ENCODE assay signal across 27 cellular contexts in the genomic region with DNA sequence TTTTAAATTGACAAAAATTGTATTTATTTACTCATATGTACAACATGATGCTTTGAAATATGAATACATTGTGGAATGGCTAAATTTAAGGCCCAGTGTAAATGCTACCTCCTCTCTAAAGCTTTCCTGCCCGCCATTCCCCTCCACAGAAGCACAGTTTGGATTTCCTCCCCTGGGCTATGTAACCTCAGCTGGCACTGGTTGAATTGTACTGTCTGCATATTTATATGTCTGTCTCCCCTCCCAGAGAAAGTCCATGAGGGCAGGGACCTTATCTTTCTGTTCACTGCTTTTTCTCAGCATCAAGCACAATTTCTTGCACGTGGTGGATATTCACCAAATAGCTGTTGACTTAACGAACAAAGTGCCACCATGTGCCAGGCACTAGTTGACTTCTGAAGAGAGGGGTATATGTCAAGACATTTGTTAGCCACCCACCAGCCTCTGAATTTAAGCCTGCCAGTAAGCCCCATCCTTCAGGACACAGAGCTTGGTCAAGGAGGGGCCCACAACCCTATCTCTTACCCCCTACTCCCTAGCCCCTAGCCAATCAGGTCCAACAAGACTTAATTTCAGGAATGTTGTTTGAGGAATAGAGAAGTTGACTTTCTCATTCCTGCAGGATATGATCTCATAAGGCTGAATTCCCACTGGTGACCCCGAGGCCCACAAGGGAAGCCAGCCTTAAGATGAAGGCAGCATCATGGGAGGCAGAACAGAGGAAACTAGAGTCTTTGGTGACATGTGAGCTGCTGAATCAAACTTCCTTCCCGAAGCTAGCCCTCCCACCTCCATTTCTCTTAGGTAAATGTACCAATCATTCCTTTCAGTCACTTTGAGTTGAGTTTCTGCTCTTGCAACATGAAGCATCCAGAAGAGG. TPM values are rescaled to one million over a fixed set of nuclear protein-coding genes. Genes with fewer than 3 reads are reported as not detected.
"Had no signal": no experiment of that assay in that cellular context is flagged by ENCODE, and none has a peak within 500 bp of the region (broad histone marks: within the 10 kb centered on the region; RNA-seq: fewer than 3 reads in every experiment).

No MANE protein-coding gene starts in this region.

- H3K4me1 ChIP-seq: suprapubic skin had no signal

- H3K4me1 Mint-ChIP-seq: activated T-helper 17 cell treated with anti-CD3 and anti-CD28 coated beads, Interleukin-2, amount 50 U/mL, for 72 hours had no signal

- H3K27me3 Mint-ChIP-seq: activated CD4-positive, alpha-beta memory T cell treated with anti-CD3 and anti-CD28 coated beads for 36 hours; stimulated activated naive CD8-positive, alpha-beta T cell treated with anti-CD3 and anti-CD28 coated beads, Interleukin-15, amount 100 ng/mL, for 72 hours had no signal

- H3K36me3 ChIP-seq: lower lobe of right lung, suprapubic skin, transverse colon, vagina had no signal

- H3K27me3 ChIP-seq: suprapubic skin, transverse colon, vagina had no signal

- H3K4me3 Mint-ChIP-seq: activated CD4-positive, alpha-beta memory T cell treated with anti-CD3 and anti-CD28 coated beads for 36 hours; activated CD8-positive, alpha-beta memory T cell treated with anti-CD3 and anti-CD28 coated beads, Interleukin-2, amount 10 ng/mL, durations not matched to agents 7 days and 5 days; activated naive CD4-positive, alpha-beta T cell treated with anti-CD3 and anti-CD28 coated beads for 36 hours; activated naive CD8-positive, alpha-beta T cell treated with anti-CD3 and anti-CD28 coated beads, Interleukin-2, amount 50 U/mL, for 24 hours; activated T-helper 17 cell treated with anti-CD3 and anti-CD28 coated beads, Interleukin-2, amount 50 U/mL, for 72 hours; stimulated activated naive CD8-positive, alpha-beta T cell treated with anti-CD3 and anti-CD28 coated beads, Interleukin-15, amount 100 ng/mL, for 72 hours; T-helper 2 cell treated with Interferon-gamma antibody and Interleukin-4, amounts not matched to agents 5 μg/mL and 100 μg/mL, for 36 hours; WTC11 had no signal

- DNase-seq: activated CD4-positive, alpha-beta memory T cell treated with anti-CD3 and anti-CD28 coated beads for 36 hours; activated CD4-positive, alpha-beta T cell treated with anti-CD3 and anti-CD28 coated beads for 4 hours; activated CD8-positive, alpha-beta memory T cell treated with anti-CD3 and anti-CD28 coated beads, Interleukin-2, amount 10 ng/mL, durations not matched to agents 7 days and 5 days; activated naive CD4-positive, alpha-beta T cell treated with anti-CD3 and anti-CD28 coated beads for 36 hours; activated naive CD8-positive, alpha-beta T cell treated with anti-CD3 and anti-CD28 coated beads, Interleukin-2, amount 50 U/mL, for 24 hours; activated T-cell treated with anti-CD3 and anti-CD28 coated beads, Interleukin-2, amount 50 U/mL, for 1 hour; aorta; foreskin keratinocyte; glutamatergic neuron; lower lobe of right lung; right cardiac atrium; stimulated activated CD4-positive, alpha-beta T cell treated with anti-CD3 and anti-CD28 coated beads, Interleukin-15, amount 100 ng/mL, for 24 hours; stimulated activated CD4-positive, alpha-beta T cell treated with anti-CD3 and anti-CD28 coated beads, Interleukin-2, amount 100 ng/mL, for 48 hours; stimulated activated naive CD8-positive, alpha-beta T cell treated with anti-CD3 and anti-CD28 coated beads, Interleukin-15, amount 100 ng/mL, for 72 hours; transverse colon had no signal

- H3K36me3 Mint-ChIP-seq: activated CD4-positive, alpha-beta memory T cell treated with anti-CD3 and anti-CD28 coated beads for 36 hours; activated CD8-positive, alpha-beta memory T cell treated with anti-CD3 and anti-CD28 coated beads, Interleukin-2, amount 10 ng/mL, durations not matched to agents 7 days and 5 days; WTC11 had no signal

- H3K9me3 Mint-ChIP-seq: activated CD4-positive, alpha-beta memory T cell treated with anti-CD3 and anti-CD28 coated beads for 36 hours; activated naive CD4-positive, alpha-beta T cell treated with anti-CD3 and anti-CD28 coated beads for 36 hours; activated naive CD8-positive, alpha-beta T cell treated with anti-CD3 and anti-CD28 coated beads, Interleukin-2, amount 50 U/mL, for 24 hours; activated T-helper 17 cell treated with anti-CD3 and anti-CD28 coated beads, Interleukin-2, amount 50 U/mL, for 72 hours; stimulated activated naive CD8-positive, alpha-beta T cell treated with anti-CD3 and anti-CD28 coated beads, Interleukin-15, amount 100 ng/mL, for 72 hours; T-helper 2 cell treated with Interferon-gamma antibody and Interleukin-4, amounts not matched to agents 5 μg/mL and 100 μg/mL, for 36 hours; WTC11 had no signal

- H3K27ac ChIP-seq: epithelial cell of prostate, foreskin keratinocyte, lower lobe of right lung, skin epidermis, suprapubic skin, transverse colon, vagina had no signal

- H3K4me3 ChIP-seq: lower lobe of right lung, skin epidermis, suprapubic skin, transverse colon, vagina had no signal

- H3K27ac Mint-ChIP-seq: activated CD4-positive, alpha-beta memory T cell treated with anti-CD3 and anti-CD28 coated beads for 36 hours; activated CD8-positive, alpha-beta memory T cell treated with anti-CD3 and anti-CD28 coated beads, Interleukin-2, amount 10 ng/mL, durations not matched to agents 7 days and 5 days; activated naive CD4-positive, alpha-beta T cell treated with anti-CD3 and anti-CD28 coated beads for 36 hours; activated naive CD8-positive, alpha-beta T cell treated with anti-CD3 and anti-CD28 coated beads, Interleukin-2, amount 50 U/mL, for 24 hours; activated T-helper 17 cell treated with anti-CD3 and anti-CD28 coated beads, Interleukin-2, amount 50 U/mL, for 72 hours; progenitor cell of endocrine pancreas; stimulated activated naive CD8-positive, alpha-beta T cell treated with anti-CD3 and anti-CD28 coated beads, Interleukin-15, amount 100 ng/mL, for 72 hours; T-helper 2 cell treated with Interferon-gamma antibody and Interleukin-4, amounts not matched to agents 5 μg/mL and 100 μg/mL, for 36 hours; WTC11 had no signal

- H3K9me3 ChIP-seq: lower lobe of right lung, suprapubic skin, transverse colon, vagina had no signal

- ATAC-seq: activated CD8-positive, alpha-beta memory T cell treated with anti-CD3 and anti-CD28 coated beads, Interleukin-2, amount 10 ng/mL, durations not matched to agents 7 days and 5 days; activated naive CD8-positive, alpha-beta T cell treated with anti-CD3 and anti-CD28 coated beads, Interleukin-2, amount 50 U/mL, for 24 hours; activated T-helper 17 cell treated with anti-CD3 and anti-CD28 coated beads, Interleukin-2, amount 50 U/mL, for 72 hours; foreskin keratinocyte; lower lobe of right lung; right cardiac atrium; stimulated activated naive CD8-positive, alpha-beta T cell treated with anti-CD3 and anti-CD28 coated beads, Interleukin-15, amount 100 ng/mL, for 72 hours; WTC11 had no signal

RNA-seq across cellular contexts. Expression of a gene that starts 34.9 kb away (rescaled TPM):
- total RNA-seq: activated CD8-positive, alpha-beta memory T cell treated with anti-CD3 and anti-CD28 coated beads, Interleukin-2, amount 10 ng/mL, durations not matched to agents 7 days and 5 days; activated T-helper 17 cell treated with anti-CD3 and anti-CD28 coated beads, Interleukin-2, amount 50 U/mL, for 72 hours; cerebellum; foreskin keratinocyte; progenitor cell of endocrine pancreas; vagina; WTC11 had no signal
- polyA plus RNA-seq: foreskin keratinocyte, keratinocyte, neural cell had no signal

RNA-seq across cellular contexts. Expression of a gene that starts 56.4 kb away (rescaled TPM):
- total RNA-seq: activated CD4-positive, alpha-beta memory T cell treated with anti-CD3 and anti-CD28 coated beads for 36 hours; activated CD8-positive, alpha-beta memory T cell treated with anti-CD3 and anti-CD28 coated beads, Interleukin-2, amount 10 ng/mL, durations not matched to agents 7 days and 5 days; activated naive CD4-positive, alpha-beta T cell treated with anti-CD3 and anti-CD28 coated beads for 36 hours; activated T-helper 17 cell treated with anti-CD3 and anti-CD28 coated beads, Interleukin-2, amount 50 U/mL, for 72 hours; aorta; cerebellum; foreskin keratinocyte; lower lobe of right lung; vagina had no signal
- polyA plus RNA-seq: foreskin keratinocyte, keratinocyte had no signal

RNA-seq across cellular contexts. Expression of a gene that starts 56.6 kb away (rescaled TPM):
- total RNA-seq: activated CD4-positive, alpha-beta memory T cell treated with anti-CD3 and anti-CD28 coated beads for 36 hours; activated CD8-positive, alpha-beta memory T cell treated with anti-CD3 and anti-CD28 coated beads, Interleukin-2, amount 10 ng/mL, durations not matched to agents 7 days and 5 days; activated T-helper 17 cell treated with anti-CD3 and anti-CD28 coated beads, Interleukin-2, amount 50 U/mL, for 72 hours; foreskin keratinocyte; myocyte had no signal
- polyA plus RNA-seq: keratinocyte had no signal
